Comparison of ENCODE assay signal across 18 cellular contexts in genomic region chr5:187042-187431, GRCh38. TPM values are rescaled to one million over a fixed set of nuclear protein-coding genes. Genes with fewer than 3 reads are reported as not detected.
DNase-seq lines count a peak whose midpoint lies in the region; ATAC-seq and TF ChIP-seq lines count a peak whose summit lies in the region.
"Had no signal": no experiment of that assay in that cellular context is flagged by ENCODE, and none has a peak within 500 bp of the region (broad histone marks: within the 10 kb centered on the region; RNA-seq: fewer than 3 reads in every experiment).

No MANE protein-coding gene starts in this region.

- H3K36me3 Mint-ChIP-seq in chondrocyte (ENCODE audit: low read depth) = no peaks in the 10 kb centered on the region
- H3K36me3 Mint-ChIP-seq: CD14-positive monocyte; CD8-positive, alpha-beta T cell had no signal

- DNase-seq in cardiac septum (ENCODE audit: low spot score) (peak; percentile 50), Right ventricle myocardium inferior (ENCODE audit: missing footprints) (no peak), chondrocyte (ENCODE audit: low spot score) (peak; percentile 57), sciatic nerve (ENCODE audit: low spot score) (peak; percentile 26), GM13976 (ENCODE audit: low spot score) (no peak), NCI-H510A treated with DMSO at 0.1 percent for 48 hours (lab: John Stamatoyannopoulos, UW) (no peak)
- DNase-seq: ACHN; Caco-2; CD8-positive, alpha-beta T cell; DND-41; GDM1 had no signal

- peaks cover 13% of the 10 kb centered on the region for H3K4me1 Mint-ChIP-seq in chondrocyte (ENCODE audit: low read depth)

- H3K27ac Mint-ChIP-seq in chondrocyte (ENCODE audit: unreplicated experiment) = no peak overlapping the region
- H3K27ac Mint-ChIP-seq: CD14-positive monocyte; CD8-positive, alpha-beta T cell had no signal

- peaks cover 78% of the 10 kb centered on the region for H3K4me1 ChIP-seq in BLaER1
- H3K4me1 ChIP-seq: Caco-2 had no signal

- H3K9ac ChIP-seq in BLaER1 = no peak overlapping the region

- ATAC-seq in Right ventricle myocardium inferior = no peak
- no peak for ATAC-seq in sciatic nerve
- no peak for ATAC-seq in HG02571 (IDR thresholded peaks at IDR 0.05; ENCODE audit: unreplicated experiment)
- ATAC-seq: CD8-positive, alpha-beta T cell; HepG2 had no signal

- H3K36me3 ChIP-seq in BLaER1 = peaks cover 12% of the 10 kb centered on the region
- H3K36me3 ChIP-seq: HAP-1 had no signal

- in situ Hi-C loops in GM13976 (cut with MboI; ENCODE audit: low sequenced_read_pairs, unreplicated experiment) = no loop called here

- no peaks in the 10 kb centered on the region for H3K9me3 Mint-ChIP-seq in chondrocyte (ENCODE audit: low read depth)
- H3K9me3 Mint-ChIP-seq: CD14-positive monocyte; CD8-positive, alpha-beta T cell had no signal

- H3K4me3 Mint-ChIP-seq in chondrocyte (ENCODE audit: unreplicated experiment) = no peak overlapping the region
- H3K4me3 Mint-ChIP-seq: CD14-positive monocyte; CD8-positive, alpha-beta T cell had no signal

- no peaks in the 10 kb centered on the region for H3K9me3 ChIP-seq in BLaER1
- H3K9me3 ChIP-seq: Caco-2, HAP-1 had no signal

- H4K20me1 ChIP-seq in BLaER1 = no peaks in the 10 kb centered on the region

- intact Hi-C loops in cardiac septum (cut with DNase I) = no loop called here
- intact Hi-C loops in Right ventricle myocardium inferior (cut with DNase I) = no loop called here
- intact Hi-C loops in sciatic nerve (cut with DNase I) = no loop called here

- peak overlapping the region; percentile 99 for H3K4me2 ChIP-seq in BLaER1

- no peaks in the 10 kb centered on the region for H3K27me3 ChIP-seq in BLaER1

- H3K27ac ChIP-seq in BLaER1 = peak overlapping the region; percentile 100

- TF ChIP-seq CTCF in chondrocyte (IDR thresholded peaks at IDR 0.05) (no peak), GM13976 (IDR thresholded peaks at IDR 0.05; ENCODE audit: borderline replicate concordance, control extremely low read depth, extremely low read depth, insufficient read depth, missing control alignments) (no peak)

- H3K27me3 Mint-ChIP-seq in chondrocyte (ENCODE audit: low read depth) = no peaks in the 10 kb centered on the region

- no peak overlapping the region for H3K4me3 ChIP-seq in BLaER1
- H3K4me3 ChIP-seq: HAP-1 had no signal

RNA-seq across cellular contexts. Expression of gene LRRC14B, which starts 4.3 kb away (rescaled TPM):
- total RNA-seq in cardiac septum = 8.5 TPM
- total RNA-seq in Right ventricle myocardium inferior = 74.9 TPM
- total RNA-seq in chondrocyte = not detected in 3 replicates
- total RNA-seq in sciatic nerve = not detected
- total RNA-seq: A172; Caco-2; CD8-positive, alpha-beta T cell; H1; HepG2 had no signal

RNA-seq across cellular contexts. Expression of gene CCDC127, which starts 30.9 kb away (rescaled TPM):
- total RNA-seq in cardiac septum (9.6 TPM), Right ventricle myocardium inferior (9.4 TPM), chondrocyte (8.0 to 10.4 TPM (median 9.6 TPM) in 3 replicates), sciatic nerve (9.0 TPM)

RNA-seq across cellular contexts. Expression of gene SDHA, which starts 31.1 kb away (rescaled TPM):
- total RNA-seq in cardiac septum = 580 TPM
- total RNA-seq in Right ventricle myocardium inferior = 811 TPM
- total RNA-seq in chondrocyte = 79.7 to 95.5 TPM (median 81.5 TPM) in 3 replicates
- total RNA-seq in sciatic nerve = 105 TPM

Comparison
In these comparisons a context has a peak if more than half of its experiments do, and no peak if none do; other contexts are left out.
1. DNase-seq: peak in cardiac septum (single experiment), chondrocyte (single experiment) and sciatic nerve (single experiment); none in Right ventricle myocardium inferior (single experiment), GM13976 (single experiment) and NCI-H510A treated with DMSO at 0.1 percent for 48 hours (single experiment).